ENCODE assay signal across 1 cellular context in genomic region chr13:26941345-26942174, GRCh38.
TF ChIP-seq lines count a peak whose summit lies in the region.

No MANE protein-coding gene starts in this region.

TF ChIP-seq in H1, 55 proteins besides CTCF, POLR2A, EP300 and RAD21 (continued from another document):
- TF ChIP-seq CHD7 (IDR thresholded peaks at IDR 0.05; ENCODE audit: insufficient replicate concordance, low read length), result no peak
- no peak for TF ChIP-seq GABPA (IDR thresholded peaks at IDR 0.05; ENCODE audit: borderline replicate concordance, insufficient read depth, low read length)
- TF ChIP-seq MAFK (IDR thresholded peaks at IDR 0.05; ENCODE audit: low read depth, low read length), result no peak
- TF ChIP-seq BRCA1 (IDR thresholded peaks at IDR 0.05; ENCODE audit: low read depth, low read length), result no peak
- TF ChIP-seq SIRT6 (IDR thresholded peaks at IDR 0.05; ENCODE audit: low read length), result no peak
